Comparison of ENCODE assay signal across 2 cellular contexts in the genomic region with DNA sequence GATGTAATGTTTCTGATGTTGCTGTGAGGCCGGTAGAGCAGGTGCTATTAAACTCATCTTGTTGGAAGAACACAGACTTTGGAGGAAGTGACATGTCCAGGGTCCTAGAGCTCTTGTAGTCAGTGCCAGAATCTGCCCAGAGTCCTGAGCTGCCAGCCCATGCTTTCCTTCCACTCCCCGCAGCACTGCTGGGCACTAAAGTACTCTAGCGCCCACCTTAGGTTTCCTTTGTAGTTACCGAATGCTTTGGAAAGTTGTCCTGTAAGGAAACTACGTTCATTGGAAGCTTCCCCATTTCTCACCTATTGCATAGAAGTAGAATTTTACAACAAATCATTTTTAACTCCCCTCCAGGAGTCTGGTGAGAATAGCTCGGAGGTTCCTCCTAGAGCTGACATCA.
TF ChIP-seq lines count a peak whose summit lies in the region.

No MANE protein-coding gene starts in this region.

TF ChIP-seq in Ishikawa, 13 proteins besides CTCF, POLR2A, EP300 and RAD21:
- no peak for TF ChIP-seq TCF12 (IDR thresholded peaks at IDR 0.05; ENCODE audit: low read depth)
- no peak for TF ChIP-seq CEBPB (IDR thresholded peaks at IDR 0.05)
- TF ChIP-seq TEAD4 (IDR thresholded peaks at IDR 0.05): no peak
- TF ChIP-seq FOXM1 (IDR thresholded peaks at IDR 0.05; ENCODE audit: borderline replicate concordance, low read depth): no peak
- TF ChIP-seq ZBTB7A (IDR thresholded peaks at IDR 0.05; ENCODE audit: low read depth): no peak
- no peak for TF ChIP-seq TAF1 (IDR thresholded peaks at IDR 0.05; ENCODE audit: low read depth)
- TF ChIP-seq, protein P1, sequence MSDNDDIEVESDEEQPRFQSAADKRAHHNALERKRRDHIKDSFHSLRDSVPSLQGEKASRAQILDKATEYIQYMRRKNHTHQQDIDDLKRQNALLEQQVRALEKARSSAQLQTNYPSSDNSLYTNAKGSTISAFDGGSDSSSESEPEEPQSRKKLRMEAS (IDR thresholded peaks at IDR 0.05): no peak
- TF ChIP-seq, protein P2, sequence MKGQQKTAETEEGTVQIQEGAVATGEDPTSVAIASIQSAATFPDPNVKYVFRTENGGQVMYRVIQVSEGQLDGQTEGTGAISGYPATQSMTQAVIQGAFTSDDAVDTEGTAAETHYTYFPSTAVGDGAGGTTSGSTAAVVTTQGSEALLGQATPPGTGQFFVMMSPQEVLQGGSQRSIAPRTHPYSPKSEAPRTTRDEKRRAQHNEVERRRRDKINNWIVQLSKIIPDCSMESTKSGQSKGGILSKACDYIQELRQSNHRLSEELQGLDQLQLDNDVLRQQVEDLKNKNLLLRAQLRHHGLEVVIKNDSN (IDR thresholded peaks at IDR 0.05): no peak

TF ChIP-seq in SK-N-SH, 30 proteins besides CTCF, POLR2A, EP300 and RAD21:
- TF ChIP-seq SIN3A (IDR thresholded peaks at IDR 0.05; ENCODE audit: borderline replicate concordance, low read depth, low read length) (no peak), GABPA (IDR thresholded peaks at IDR 0.05; ENCODE audit: low read depth) (no peak), NFIC (IDR thresholded peaks at IDR 0.05; ENCODE audit: borderline replicate concordance) (no peak), EZH2phosphoT487 (IDR thresholded peaks at IDR 0.05; ENCODE audit: borderline replicate concordance, low read depth) (no peak)
- TF ChIP-seq, protein P3, sequence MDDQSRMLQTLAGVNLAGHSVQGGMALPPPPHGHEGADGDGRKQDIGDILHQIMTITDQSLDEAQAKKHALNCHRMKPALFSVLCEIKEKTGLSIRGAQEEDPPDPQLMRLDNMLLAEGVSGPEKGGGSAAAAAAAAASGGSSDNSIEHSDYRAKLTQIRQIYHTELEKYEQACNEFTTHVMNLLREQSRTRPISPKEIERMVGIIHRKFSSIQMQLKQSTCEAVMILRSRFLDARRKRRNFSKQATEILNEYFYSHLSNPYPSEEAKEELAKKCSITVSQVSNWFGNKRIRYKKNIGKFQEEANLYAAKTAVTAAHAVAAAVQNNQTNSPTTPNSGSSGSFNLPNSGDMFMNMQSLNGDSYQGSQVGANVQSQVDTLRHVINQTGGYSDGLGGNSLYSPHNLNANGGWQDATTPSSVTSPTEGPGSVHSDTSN (IDR thresholded peaks at IDR 0.05): no peak
- TF ChIP-seq, protein P1 (IDR thresholded peaks at IDR 0.05; ENCODE audit: low read depth): no peak
- TF ChIP-seq, protein P4, sequence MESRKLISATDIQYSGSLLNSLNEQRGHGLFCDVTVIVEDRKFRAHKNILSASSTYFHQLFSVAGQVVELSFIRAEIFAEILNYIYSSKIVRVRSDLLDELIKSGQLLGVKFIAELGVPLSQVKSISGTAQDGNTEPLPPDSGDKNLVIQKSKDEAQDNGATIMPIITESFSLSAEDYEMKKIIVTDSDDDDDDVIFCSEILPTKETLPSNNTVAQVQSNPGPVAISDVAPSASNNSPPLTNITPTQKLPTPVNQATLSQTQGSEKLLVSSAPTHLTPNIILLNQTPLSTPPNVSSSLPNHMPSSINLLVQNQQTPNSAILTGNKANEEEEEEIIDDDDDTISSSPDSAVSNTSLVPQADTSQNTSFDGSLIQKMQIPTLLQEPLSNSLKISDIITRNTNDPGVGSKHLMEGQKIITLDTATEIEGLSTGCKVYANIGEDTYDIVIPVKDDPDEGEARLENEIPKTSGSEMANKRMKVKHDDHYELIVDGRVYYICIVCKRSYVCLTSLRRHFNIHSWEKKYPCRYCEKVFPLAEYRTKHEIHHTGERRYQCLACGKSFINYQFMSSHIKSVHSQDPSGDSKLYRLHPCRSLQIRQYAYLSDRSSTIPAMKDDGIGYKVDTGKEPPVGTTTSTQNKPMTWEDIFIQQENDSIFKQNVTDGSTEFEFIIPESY (IDR thresholded peaks at IDR 0.05; ENCODE audit: borderline replicate concordance, low read depth): no peak
